Comparison of ENCODE assay signal across 1 cellular context in the genomic region with DNA sequence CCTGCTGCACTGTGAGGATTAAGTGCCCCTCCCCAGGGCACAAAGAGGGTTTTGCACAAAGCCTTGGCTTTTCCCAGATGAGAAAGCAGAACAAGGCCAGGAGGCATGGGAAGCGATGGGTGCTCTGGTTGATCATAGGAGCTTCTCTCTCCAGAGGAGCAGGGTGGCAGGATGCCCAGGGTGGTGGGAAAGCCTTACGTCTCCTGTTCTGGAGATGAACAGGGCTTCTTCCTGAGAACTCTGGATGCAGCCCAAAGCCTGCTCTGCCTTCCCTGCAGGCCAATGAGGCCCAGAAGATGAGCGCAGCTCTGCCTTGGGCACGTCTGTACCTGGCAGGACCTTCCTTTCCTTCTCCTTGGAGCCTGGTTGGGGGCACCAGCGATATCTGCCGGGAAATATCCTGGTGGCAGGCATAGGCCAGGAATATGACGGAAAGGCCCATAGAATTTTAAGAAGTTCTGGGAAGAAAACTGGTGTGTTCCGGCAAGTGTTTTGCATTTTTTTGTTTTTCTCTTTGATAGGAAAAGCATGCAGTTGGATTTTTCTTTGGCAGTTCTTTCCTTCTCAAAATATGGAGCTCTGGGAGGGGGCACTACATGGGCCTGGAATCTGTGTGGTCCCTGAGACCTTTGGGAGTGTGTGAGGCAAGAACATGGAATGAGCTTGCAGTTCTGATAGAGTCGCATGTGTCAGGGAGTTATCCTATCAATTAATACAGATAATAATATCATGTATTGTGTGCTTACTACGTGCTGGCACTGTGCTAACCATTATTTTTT.
TF ChIP-seq lines count a peak whose summit lies in the region.

No MANE protein-coding gene starts in this region.

TF ChIP-seq in H1, 55 proteins besides CTCF, POLR2A, EP300 and RAD21 (continued from another document):
- TF ChIP-seq, protein P1, sequence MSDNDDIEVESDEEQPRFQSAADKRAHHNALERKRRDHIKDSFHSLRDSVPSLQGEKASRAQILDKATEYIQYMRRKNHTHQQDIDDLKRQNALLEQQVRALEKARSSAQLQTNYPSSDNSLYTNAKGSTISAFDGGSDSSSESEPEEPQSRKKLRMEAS (IDR thresholded peaks at IDR 0.05), result no peak
- TF ChIP-seq SIRT6 (IDR thresholded peaks at IDR 0.05; ENCODE audit: low read length) (no peak), SIN3A (conservative IDR thresholded peaks at IDR 0.05 in 1 of 2, IDR thresholded peaks at IDR 0.05 in 1 of 2; ENCODE audit: low read depth in 1 of 2, low read length in 2 of 2) (no peak), SP2 (IDR thresholded peaks at IDR 0.05; ENCODE audit: low read length) (no peak), CHD2 (IDR thresholded peaks at IDR 0.05; ENCODE audit: low read length) (no peak), SP1 (IDR thresholded peaks at IDR 0.05; ENCODE audit: low read depth, low read length) (no peak), HDAC2 (IDR thresholded peaks at IDR 0.05; ENCODE audit: borderline replicate concordance in 1 of 2, low read depth in 2 of 2, low read length in 2 of 2) (no peak), TCF12 (IDR thresholded peaks at IDR 0.05; ENCODE audit: low read depth, low read length) (no peak), RXRA (IDR thresholded peaks at IDR 0.05; ENCODE audit: insufficient read depth, low read depth, low read length) (no peak), CEBPB (IDR thresholded peaks at IDR 0.05; ENCODE audit: low read depth, low read length) (no peak), BCL11A (IDR thresholded peaks at IDR 0.05; ENCODE audit: low read depth in 2 of 2, low read length in 2 of 2) (no peak), GTF2F1 (IDR thresholded peaks at IDR 0.05; ENCODE audit: borderline replicate concordance, low read depth, low read length) (no peak), CHD1 (IDR thresholded peaks at IDR 0.05; ENCODE audit: low read depth, low read length) (no peak), TAF1 (IDR thresholded peaks at IDR 0.05; ENCODE audit: low read depth, low read length) (no peak), EGR1 (IDR thresholded peaks at IDR 0.05; ENCODE audit: borderline replicate concordance, low read depth, low read length) (no peak), NANOG (IDR thresholded peaks at IDR 0.05; ENCODE audit: insufficient read depth, low read depth, low read length, poor library complexity, severe bottlenecking) (no peak)
- TF ChIP-seq, protein P2, sequence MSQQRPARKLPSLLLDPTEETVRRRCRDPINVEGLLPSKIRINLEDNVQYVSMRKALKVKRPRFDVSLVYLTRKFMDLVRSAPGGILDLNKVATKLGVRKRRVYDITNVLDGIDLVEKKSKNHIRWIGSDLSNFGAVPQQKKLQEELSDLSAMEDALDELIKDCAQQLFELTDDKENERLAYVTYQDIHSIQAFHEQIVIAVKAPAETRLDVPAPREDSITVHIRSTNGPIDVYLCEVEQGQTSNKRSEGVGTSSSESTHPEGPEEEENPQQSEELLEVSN (IDR thresholded peaks at IDR 0.05), result no peak
- TF ChIP-seq, protein P3, sequence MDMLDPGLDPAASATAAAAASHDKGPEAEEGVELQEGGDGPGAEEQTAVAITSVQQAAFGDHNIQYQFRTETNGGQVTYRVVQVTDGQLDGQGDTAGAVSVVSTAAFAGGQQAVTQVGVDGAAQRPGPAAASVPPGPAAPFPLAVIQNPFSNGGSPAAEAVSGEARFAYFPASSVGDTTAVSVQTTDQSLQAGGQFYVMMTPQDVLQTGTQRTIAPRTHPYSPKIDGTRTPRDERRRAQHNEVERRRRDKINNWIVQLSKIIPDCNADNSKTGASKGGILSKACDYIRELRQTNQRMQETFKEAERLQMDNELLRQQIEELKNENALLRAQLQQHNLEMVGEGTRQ (IDR thresholded peaks at IDR 0.05; ENCODE audit: low read length), result no peak
TF ChIP-seq in H1: peak in this region for 0.
